Comparison of ENCODE assay signal across 21 cellular contexts in the genomic region with DNA sequence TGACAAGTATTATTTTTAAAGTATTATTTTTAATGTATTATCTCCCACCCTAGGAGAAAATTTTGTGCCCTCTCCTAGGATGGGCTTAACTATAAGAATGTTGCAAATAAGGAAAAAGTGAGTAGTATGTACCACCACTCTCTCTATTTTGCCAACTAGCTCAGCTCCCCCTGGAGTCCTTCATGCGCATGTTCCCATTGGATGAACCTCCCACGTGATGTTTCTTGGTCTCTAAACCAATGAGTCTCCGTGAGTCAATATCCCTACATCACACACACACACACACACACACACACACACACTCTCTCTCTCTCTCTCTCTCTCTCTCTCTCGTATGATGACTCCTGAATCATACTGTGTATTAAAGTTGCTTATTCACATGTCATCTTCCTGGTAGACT.
"Had no signal": no experiment of that assay in that cellular context is flagged by ENCODE, and none has a peak within 500 bp of the region (broad histone marks: within the 10 kb centered on the region; RNA-seq: fewer than 3 reads in every experiment).

No MANE protein-coding gene starts in this region.

- H2AFZ ChIP-seq: parathyroid adenoma had no signal

- H3K9ac ChIP-seq: parathyroid adenoma had no signal

- ATAC-seq: left ventricle myocardium superior; naive thymus-derived CD4-positive, alpha-beta T cell; right lobe of liver; stimulated activated effector memory CD8-positive, alpha-beta T cell treated with anti-CD3 and anti-CD28 coated beads, Interleukin-12 subunit alpha, Interleukin-12 subunit beta, amount 100 ng/mL, for 72 hours; stimulated activated naive CD8-positive, alpha-beta T cell treated with anti-CD3 and anti-CD28 coated beads, Interleukin-15, Interleukin-2, amounts not matched to agents 100 U/mL and 50 U/mL, for 24 hours had no signal

- DNase-seq: cortex of kidney; dorsolateral prefrontal cortex; effector CD8-positive, alpha-beta T cell; glutamatergic neuron; immature natural killer cell; left ventricle myocardium superior; naive thymus-derived CD4-positive, alpha-beta T cell; nephron progenitor cell; right lobe of liver; stimulated activated CD4-positive, alpha-beta T cell treated with anti-CD3 and anti-CD28 coated beads, Interleukin-4, amount 100 ng/mL, for 1 hour; stimulated activated CD8-positive, alpha-beta memory T cell treated with anti-CD3 and anti-CD28 coated beads, Interleukin-4, amount 100 ng/mL, for 48 hours; stimulated activated naive CD8-positive, alpha-beta T cell treated with anti-CD3 and anti-CD28 coated beads, Interleukin-15, Interleukin-2, amounts not matched to agents 100 U/mL and 50 U/mL, for 24 hours; thyroid gland had no signal

- H3K9me3 ChIP-seq: prostate gland, right lobe of liver, suprapubic skin, thyroid gland had no signal

- FAIRE-seq: frontal cortex, keratinocyte, urothelium cell line had no signal

- H3K4me3 ChIP-seq: dorsolateral prefrontal cortex, lung, prostate gland, right lobe of liver, suprapubic skin, thyroid gland had no signal

- H3K36me3 ChIP-seq: prostate gland, right lobe of liver, suprapubic skin, thyroid gland had no signal

- H3K79me2 ChIP-seq: parathyroid adenoma had no signal

- H3K27me3 ChIP-seq: dorsolateral prefrontal cortex, right lobe of liver, suprapubic skin, thyroid gland had no signal

- H3K4me1 ChIP-seq: parathyroid adenoma, prostate gland, right lobe of liver, suprapubic skin, thyroid gland had no signal

- H3K27ac ChIP-seq: dorsolateral prefrontal cortex, parathyroid adenoma, prostate gland, right lobe of liver, suprapubic skin, thyroid gland had no signal
